Comparison of ENCODE assay signal across 1 cellular context in genomic region chr5:137933491-137933911, GRCh38.
TF ChIP-seq lines count a peak whose summit lies in the region.

No MANE protein-coding gene starts in this region.

TF ChIP-seq in IMR-90, 13 proteins besides CTCF, POLR2A, EP300 and RAD21 (continued from another document):
- no peak for TF ChIP-seq CEBPB (IDR thresholded peaks at IDR 0.05; ENCODE audit: low read depth, low read length)
